In genomic region chr22:39152511-39153219, GRCh38 we compare ENCODE assay signal across 8 cellular contexts. TPM values are rescaled to one million over a fixed set of nuclear protein-coding genes. Genes with fewer than 3 reads are reported as not detected.
DNase-seq lines count a peak whose midpoint lies in the region; ATAC-seq and TF ChIP-seq lines count a peak whose summit lies in the region.

CBX7 (minus strand) TSS chr22:39152680; CDS start chr22:39152444, 236 bp downstream.

- POLR2A ChIA-PET in activated CD4-positive, alpha-beta T cell treated with anti-CD3 and anti-CD28 coated beads for 36 hours (lab: Charles Lee), result interaction anchor here (0.5 kb wide), 1 partner anchor 895 kb away, joined by 5 read pairs; no protein-coding TSS in a partner anchor

- H3K27me3 ChIP-seq in ACC112 (ENCODE audit: insufficient read depth, low read length) (peaks cover 18% of the 10 kb centered on the region), layer of hippocampus (ENCODE audit: control insufficient read depth, insufficient read depth, low read length) (no peaks in the 10 kb centered on the region)

- TF ChIP-seq CTCF in chondrocyte (IDR thresholded peaks at IDR 0.05), result no peak

- H3K36me3 Mint-ChIP-seq in activated CD4-positive, alpha-beta T cell treated with anti-CD3 and anti-CD28 coated beads for 36 hours (ENCODE audit: low read depth), result no peaks in the 10 kb centered on the region
- no peaks in the 10 kb centered on the region for H3K36me3 Mint-ChIP-seq in chondrocyte (ENCODE audit: low read depth)

- H3K27ac ChIP-seq in ACC112 (ENCODE audit: low read depth, low read length) (no peak within 1 kb of the TSS), layer of hippocampus (ENCODE audit: low read depth, low read length) (peak within 1 kb of the TSS; percentile 100)

- ATAC-seq in GM18858 (IDR thresholded peaks at IDR 0.05; ENCODE audit: unreplicated experiment), result peak; percentile 48
- ATAC-seq in HG03095 (IDR thresholded peaks at IDR 0.05; ENCODE audit: unreplicated experiment), result peak; percentile 60
- ATAC-seq in activated CD4-positive, alpha-beta T cell treated with anti-CD3 and anti-CD28 coated beads for 36 hours, result peak; percentile 83

- H3K4me1 ChIP-seq in ACC112 (ENCODE audit: control insufficient read depth, insufficient read depth, low read length, unreplicated experiment), result no peaks in the 10 kb centered on the region

- H3K4me3 Mint-ChIP-seq in activated CD4-positive, alpha-beta T cell treated with anti-CD3 and anti-CD28 coated beads for 36 hours, result peak within 1 kb of the TSS; percentile 76
- H3K4me3 Mint-ChIP-seq in chondrocyte (ENCODE audit: unreplicated experiment), result peak within 1 kb of the TSS; percentile 77

- peak within 1 kb of the TSS; percentile 75 for H2AFZ ChIP-seq in ACC112 (ENCODE audit: low read length, unreplicated experiment)

- intact Hi-C loops in activated CD4-positive, alpha-beta T cell treated with anti-CD3 and anti-CD28 coated beads for 36 hours (cut with DNase I, micrococcal nuclease), result loop anchor here (1.0 to 10.0 kb wide), 14 partner anchors 8 to 1545 kb away; partner anchors contain the start of genes RPL3 (in 2 of the 2), APOBEC3G (in 1 of the 2), ATF4 (in 1 of the 2) and CBX6 (in 1 of the 2)

- peaks cover 13% of the 10 kb centered on the region for H3K27me3 Mint-ChIP-seq in activated CD4-positive, alpha-beta T cell treated with anti-CD3 and anti-CD28 coated beads for 36 hours
- peaks cover 8% of the 10 kb centered on the region for H3K27me3 Mint-ChIP-seq in chondrocyte (ENCODE audit: low read depth)

- DNase-seq in NCI-H345 treated with DMSO at 0.1 percent for 48 hours (lab: John Stamatoyannopoulos, UW; ENCODE audit: unreplicated experiment), result peak; percentile 76
- peak; percentile 95 for DNase-seq in activated CD4-positive, alpha-beta T cell treated with anti-CD3 and anti-CD28 coated beads for 36 hours
- DNase-seq in chondrocyte (ENCODE audit: low spot score), result peak; percentile 93
- peak; percentile 86 for DNase-seq in stimulated activated CD4-positive, alpha-beta T cell treated with anti-CD3 and anti-CD28 coated beads, Interleukin-1b, Interleukin-23, amount 100 ng/mL, for 48 hours

- H3K36me3 ChIP-seq in ACC112 (ENCODE audit: insufficient read depth, low read length), result no peaks in the 10 kb centered on the region

- H3K4me1 Mint-ChIP-seq in activated CD4-positive, alpha-beta T cell treated with anti-CD3 and anti-CD28 coated beads for 36 hours, result peaks cover 40% of the 10 kb centered on the region
- peaks cover 14% of the 10 kb centered on the region for H3K4me1 Mint-ChIP-seq in chondrocyte (ENCODE audit: low read depth)

- H3K9me3 Mint-ChIP-seq in activated CD4-positive, alpha-beta T cell treated with anti-CD3 and anti-CD28 coated beads for 36 hours (ENCODE audit: low read depth), result no peaks in the 10 kb centered on the region
- H3K9me3 Mint-ChIP-seq in chondrocyte (ENCODE audit: low read depth), result no peaks in the 10 kb centered on the region

- peak within 1 kb of the TSS; percentile 72 for H3K27ac Mint-ChIP-seq in activated CD4-positive, alpha-beta T cell treated with anti-CD3 and anti-CD28 coated beads for 36 hours
- peak within 1 kb of the TSS; percentile 87 for H3K27ac Mint-ChIP-seq in chondrocyte (ENCODE audit: unreplicated experiment)

- CTCF ChIA-PET in activated CD4-positive, alpha-beta T cell treated with anti-CD3 and anti-CD28 coated beads for 36 hours (lab: Charles Lee), result interaction anchor here (0.5 to 1.2 kb wide), 7 partner anchors 8 to 1295 kb away, joined by 3 to 6 read pairs (median 3); no protein-coding TSS in a partner anchor

- H3K4me3 ChIP-seq in ACC112 (ENCODE audit: low read depth, low read length), result peak within 1 kb of the TSS; percentile 79

- H3K79me2 ChIP-seq in ACC112 (ENCODE audit: control insufficient read depth, insufficient read depth, low read length, unreplicated experiment), result no peaks in the 10 kb centered on the region

RNA-seq across cellular contexts. Expression of gene CBX7, which starts in this region (rescaled TPM):
- 10 to 100 TPM; 19.9 to 20.3 TPM for total RNA-seq in activated CD4-positive, alpha-beta T cell treated with anti-CD3 and anti-CD28 coated beads for 36 hours
- total RNA-seq in chondrocyte, result 3.6 to 6.9 TPM (median 4.7 TPM) in 3 replicates
